Comparison of ENCODE assay signal across 26 cellular contexts in genomic region chr9:134460206-134460605, GRCh38.
"Had no signal": no experiment of that assay in that cellular context is flagged by ENCODE, and none has a peak within 500 bp of the region (broad histone marks: within the 10 kb centered on the region; RNA-seq: fewer than 3 reads in every experiment).

No MANE protein-coding gene starts in this region.

- H3K4me2 ChIP-seq: KMS-11 had no signal

- H3K27ac Mint-ChIP-seq: activated CD4-positive, alpha-beta memory T cell treated with anti-CD3 and anti-CD28 coated beads for 36 hours; activated CD4-positive, alpha-beta T cell treated with anti-CD3 and anti-CD28 coated beads, Interleukin-2, amount 10 ng/mL, durations not matched to agents 7 days and 5 days; activated naive CD4-positive, alpha-beta T cell treated with anti-CD3 and anti-CD28 coated beads, Interleukin-2, amount 50 U/mL, for 72 hours; activated naive CD8-positive, alpha-beta T cell treated with anti-CD3 and anti-CD28 coated beads, Interleukin-2, amount 50 U/mL, for 24 hours had no signal

- H3K36me3 Mint-ChIP-seq: activated CD4-positive, alpha-beta memory T cell treated with anti-CD3 and anti-CD28 coated beads for 36 hours; activated naive CD4-positive, alpha-beta T cell treated with anti-CD3 and anti-CD28 coated beads, Interleukin-2, amount 50 U/mL, for 72 hours had no signal

- H3K27ac ChIP-seq: brain microvascular endothelial cell, cardiac muscle cell, KMS-11, VCaP had no signal

- H3K9me3 Mint-ChIP-seq: activated CD4-positive, alpha-beta T cell treated with anti-CD3 and anti-CD28 coated beads, Interleukin-2, amount 10 ng/mL, durations not matched to agents 7 days and 5 days; activated naive CD4-positive, alpha-beta T cell treated with anti-CD3 and anti-CD28 coated beads, Interleukin-2, amount 50 U/mL, for 72 hours; activated naive CD8-positive, alpha-beta T cell treated with anti-CD3 and anti-CD28 coated beads, Interleukin-2, amount 50 U/mL, for 24 hours; activated T-cell treated with anti-CD3 and anti-CD28 coated beads, Interleukin-2, amount 50 U/mL, for 4 hours had no signal

- H3K27me3 Mint-ChIP-seq: activated CD4-positive, alpha-beta memory T cell treated with anti-CD3 and anti-CD28 coated beads for 36 hours; activated CD4-positive, alpha-beta T cell treated with anti-CD3 and anti-CD28 coated beads, Interleukin-2, amount 10 ng/mL, durations not matched to agents 7 days and 5 days; activated naive CD8-positive, alpha-beta T cell treated with anti-CD3 and anti-CD28 coated beads, Interleukin-2, amount 50 U/mL, for 24 hours had no signal

- H3K4me3 ChIP-seq: cardiac muscle cell had no signal

- H3K27me3 ChIP-seq: brain microvascular endothelial cell, cardiac muscle cell had no signal

- DNase-seq: activated CD4-positive, alpha-beta memory T cell treated with anti-CD3 and anti-CD28 coated beads for 36 hours; activated CD4-positive, alpha-beta T cell treated with anti-CD3 and anti-CD28 coated beads, Interleukin-2, amount 10 ng/mL, durations not matched to agents 7 days and 5 days; activated CD4-positive, CD25-positive, alpha-beta regulatory T cell; activated CD8-positive, alpha-beta memory T cell treated with anti-CD3 and anti-CD28 coated beads for 24 hours; activated effector memory CD4-positive, alpha-beta T cell treated with anti-CD3 and anti-CD28 coated beads, Interleukin-2, amount 50 U/mL, for 16 hours; activated naive CD4-positive, alpha-beta T cell treated with Interleukin-2 at 50 U/mL for 16 hours; activated naive CD8-positive, alpha-beta T cell treated with anti-CD3 and anti-CD28 coated beads, Interleukin-2, amount 50 U/mL, for 24 hours; activated T-cell treated with anti-CD3 and anti-CD28 coated beads, Interleukin-2, amount 50 U/mL, for 4 hours; amygdala; brain microvascular endothelial cell; MM.1S; NCI-H1105; NCI-H1694; NCI-H2029; NCI-H2107; NCI-H2171 treated with DMSO at 0.1 percent for 48 hours; NCI-H226; NCI-H510A treated with DMSO at 0.1 percent for 48 hours; NCI-H69; PC-3; SIG-M5; T-helper 2 cell had no signal

- H3K36me3 ChIP-seq: brain microvascular endothelial cell, cardiac muscle cell had no signal

- H3K9ac ChIP-seq: KMS-11 had no signal

- H3K4me3 Mint-ChIP-seq: activated CD4-positive, alpha-beta memory T cell treated with anti-CD3 and anti-CD28 coated beads for 36 hours; activated CD4-positive, alpha-beta T cell treated with anti-CD3 and anti-CD28 coated beads, Interleukin-2, amount 10 ng/mL, durations not matched to agents 7 days and 5 days; activated naive CD8-positive, alpha-beta T cell treated with anti-CD3 and anti-CD28 coated beads, Interleukin-2, amount 50 U/mL, for 24 hours; activated T-cell treated with anti-CD3 and anti-CD28 coated beads, Interleukin-2, amount 50 U/mL, for 4 hours had no signal
